ENCODE assay signal across 10 cellular contexts in genomic region chr11:128476729-128477128, GRCh38.
DNase-seq lines count a peak whose midpoint lies in the region; ATAC-seq lines count a peak whose summit lies in the region.
"Had no signal": no experiment of that assay in that cellular context is flagged by ENCODE, and none has a peak within 500 bp of the region (broad histone marks: within the 10 kb centered on the region; RNA-seq: fewer than 3 reads in every experiment).

No MANE protein-coding gene starts in this region.

- no peaks in the 10 kb centered on the region for H3K9me3 Mint-ChIP-seq in activated naive CD8-positive, alpha-beta T cell treated with anti-CD3 and anti-CD28 coated beads for 36 hours
- no peaks in the 10 kb centered on the region for H3K9me3 Mint-ChIP-seq in natural killer cell treated with Interleukin-12 subunit alpha and Interleukin-12 subunit beta and Interleukin-15 and Interleukin-18, amount 100 ng/mL, for 72 hours

- H3K36me3 Mint-ChIP-seq in activated naive CD8-positive, alpha-beta T cell treated with anti-CD3 and anti-CD28 coated beads for 36 hours = peaks cover 97% of the 10 kb centered on the region
- H3K36me3 Mint-ChIP-seq in natural killer cell treated with Interleukin-12 subunit alpha and Interleukin-12 subunit beta and Interleukin-15 and Interleukin-18, amount 100 ng/mL, for 72 hours = peaks cover 92% of the 10 kb centered on the region

- H3K4me3 Mint-ChIP-seq in activated naive CD8-positive, alpha-beta T cell treated with anti-CD3 and anti-CD28 coated beads for 36 hours = peak overlapping the region; percentile 78
- H3K4me3 Mint-ChIP-seq in natural killer cell treated with Interleukin-12 subunit alpha and Interleukin-12 subunit beta and Interleukin-15 and Interleukin-18, amount 100 ng/mL, for 72 hours = peak overlapping the region; percentile 88

- H3K4me1 Mint-ChIP-seq in activated naive CD8-positive, alpha-beta T cell treated with anti-CD3 and anti-CD28 coated beads for 36 hours = peaks cover 97% of the 10 kb centered on the region
- peaks cover 91 to 100% of the 10 kb centered on the region in 2 donors for H3K4me1 Mint-ChIP-seq in natural killer cell treated with Interleukin-12 subunit alpha and Interleukin-12 subunit beta and Interleukin-15 and Interleukin-18, amount 100 ng/mL, for 72 hours (ENCODE audit: low read depth in 2 of 2)

- DNase-seq in CMK (ENCODE audit: low read depth) = peak; percentile 84
- DNase-seq in T-helper 2 cell = peak in 4 of 5 experiments; percentile 45 to 99 (median 86)
- no peak for DNase-seq in activated naive CD8-positive, alpha-beta T cell treated with anti-CD3 and anti-CD28 coated beads for 36 hours
- no peak for DNase-seq in natural killer cell treated with Interleukin-12 subunit alpha and Interleukin-12 subunit beta and Interleukin-15 and Interleukin-18, amount 100 ng/mL, for 72 hours (ENCODE audit: low spot score)
- no peak for DNase-seq in HT-29 (ENCODE audit: low spot score)
- DNase-seq in GDM1 (lab: John Stamatoyannopoulos, UW) = no peak
- no peak for DNase-seq in pons (ENCODE audit: low spot score)
- DNase-seq: COR-L47, NCI-H2029 treated with DMSO at 0.1 percent for 48 hours had no signal

- peak overlapping the region; percentile 98 for H3K27ac Mint-ChIP-seq in activated naive CD8-positive, alpha-beta T cell treated with anti-CD3 and anti-CD28 coated beads for 36 hours
- H3K27ac Mint-ChIP-seq in natural killer cell treated with Interleukin-12 subunit alpha and Interleukin-12 subunit beta and Interleukin-15 and Interleukin-18, amount 100 ng/mL, for 72 hours = peak overlapping the region; percentile 95 to 96

- peak; percentile 48 to 69 for ATAC-seq in natural killer cell treated with Interleukin-12 subunit alpha and Interleukin-12 subunit beta and Interleukin-15 and Interleukin-18, amount 100 ng/mL, for 72 hours
- no peak for ATAC-seq in GM21723 (IDR thresholded peaks at IDR 0.05; ENCODE audit: unreplicated experiment)

- H3K27me3 Mint-ChIP-seq in activated naive CD8-positive, alpha-beta T cell treated with anti-CD3 and anti-CD28 coated beads for 36 hours = no peaks in the 10 kb centered on the region
- no peaks in the 10 kb centered on the region for H3K27me3 Mint-ChIP-seq in natural killer cell treated with Interleukin-12 subunit alpha and Interleukin-12 subunit beta and Interleukin-15 and Interleukin-18, amount 100 ng/mL, for 72 hours

Comparison
In these comparisons a context has a peak if more than half of its experiments do, and no peak if none do; other contexts are left out.
1. DNase-seq: peak in CMK (single experiment) and T-helper 2 cell (4 of 5); none in activated naive CD8-positive, alpha-beta T cell treated with anti-CD3 and anti-CD28 coated beads for 36 hours (single experiment), natural killer cell treated with Interleukin-12 subunit alpha and Interleukin-12 subunit beta and Interleukin-15 and Interleukin-18, amount 100 ng/mL, for 72 hours (single experiment), HT-29 (single experiment), GDM1 (single experiment) and pons (single experiment).